In the genomic region with DNA sequence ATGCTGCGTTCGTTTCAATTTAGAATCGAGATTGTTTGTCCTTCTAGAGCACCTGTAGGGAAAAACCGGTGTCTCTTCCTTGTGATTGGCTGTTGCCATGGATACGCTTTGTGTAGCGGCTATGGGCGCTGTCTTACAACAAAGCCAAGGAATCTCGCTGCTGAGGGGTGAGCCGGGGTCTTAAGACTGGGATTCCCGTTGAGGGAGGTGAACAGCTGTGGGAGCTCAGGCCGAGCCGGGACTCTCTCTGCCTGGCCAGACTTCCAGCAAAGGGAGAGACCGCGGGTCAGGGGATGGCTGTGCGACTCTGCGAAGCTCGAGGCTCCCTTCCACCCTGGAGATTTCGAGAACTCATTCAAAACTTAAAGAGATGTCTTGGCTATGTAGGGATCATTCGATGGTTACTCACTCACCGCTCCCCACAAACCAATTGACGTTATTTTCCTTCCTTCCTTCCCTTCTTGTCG, we compare ENCODE assay signal across 9 cellular contexts. TPM values are rescaled to one million over a fixed set of nuclear protein-coding genes. Genes with fewer than 3 reads are reported as not detected.
DNase-seq lines count a peak whose midpoint lies in the region; ATAC-seq, FAIRE-seq and TF ChIP-seq lines count a peak whose summit lies in the region.
"Had no signal": no experiment of that assay in that cellular context is flagged by ENCODE, and none has a peak within 500 bp of the region (broad histone marks: within the 10 kb centered on the region; RNA-seq: fewer than 3 reads in every experiment).

A gene with protein sequence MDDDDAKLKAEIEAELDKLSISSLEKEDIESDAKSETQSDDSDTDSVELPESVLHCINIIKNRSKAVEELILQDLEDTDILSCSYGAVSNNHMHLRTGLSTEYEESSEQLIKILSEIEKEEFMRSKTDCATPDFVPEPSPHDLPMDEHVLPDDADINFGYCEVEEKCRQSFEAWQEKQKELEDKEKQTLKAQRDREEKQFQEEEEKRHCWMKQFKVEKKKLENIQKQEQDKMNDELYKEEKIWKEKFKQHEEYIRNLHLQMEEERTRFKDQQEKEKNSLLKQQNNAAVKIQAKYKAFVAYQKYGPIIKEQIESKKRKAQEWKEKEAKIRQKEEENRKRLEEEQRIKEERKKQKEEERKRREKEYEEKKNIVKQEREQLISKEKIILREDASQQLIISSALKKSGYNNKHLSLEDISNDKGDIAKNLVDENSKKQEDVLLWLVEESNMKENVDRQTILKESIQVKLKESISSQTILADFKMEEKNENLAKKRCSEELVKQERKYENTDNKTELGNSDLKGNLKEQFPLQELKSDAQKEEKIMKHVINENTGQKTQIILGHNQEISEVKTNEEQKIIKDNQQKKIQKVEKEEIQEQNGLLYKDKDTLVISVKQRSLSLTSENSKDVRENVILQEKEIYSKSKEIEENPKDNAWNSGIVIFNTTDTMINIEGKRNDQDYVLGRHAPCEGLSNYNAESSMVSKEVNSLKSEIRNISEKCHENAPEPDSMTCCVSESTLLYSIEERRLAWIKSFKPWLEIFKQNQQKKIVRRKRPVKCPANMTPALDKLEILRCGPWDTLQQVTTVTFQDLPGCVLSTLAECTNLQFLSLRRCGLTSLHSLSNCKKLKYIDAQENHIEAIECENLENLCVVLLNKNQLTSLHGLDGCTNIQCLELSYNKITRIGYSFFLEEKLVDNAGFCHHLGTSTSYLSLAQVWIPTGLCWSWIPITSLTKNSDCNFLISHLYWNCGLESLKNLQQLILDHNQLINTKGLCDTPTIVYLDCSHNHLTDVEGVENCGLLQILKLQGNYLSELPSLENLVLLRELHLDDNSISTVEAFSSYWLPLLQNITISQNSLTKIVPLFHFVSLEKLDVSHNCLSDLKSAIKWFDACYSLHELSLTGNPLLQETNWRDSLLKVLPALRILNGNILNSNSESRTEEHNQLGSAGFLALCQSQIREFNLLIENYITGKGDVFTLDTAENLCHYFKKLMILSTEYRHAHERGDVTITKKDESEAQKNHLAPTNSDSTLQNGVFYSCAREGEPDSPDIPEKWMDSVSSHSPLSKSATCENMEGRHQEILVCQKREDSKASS (N-terminal part only) (plus strand): TSS at position 111 of the 467 bp plus-strand sequence. CDS start 1,826 bp downstream, outside the sequence.
TSS of gene TSPAN19 (minus strand) at position 37 of the 467 bp plus-strand sequence. CDS start 6,331 bp downstream, outside the sequence.

- CTCF ChIA-PET in HCT116 (lab: Charles Lee), result no interaction called here
- CTCF ChIA-PET in SK-N-SH (lab: Yijun Ruan, JAX), result interaction anchor here (0.7 to 1.7 kb wide), 4 partner anchors 22 to 695 kb away, joined by 3 to 7 read pairs (median 3); no protein-coding TSS in a partner anchor

- no peak for TF ChIP-seq EP300 in SK-N-SH (IDR thresholded peaks at IDR 0.05; ENCODE audit: borderline replicate concordance in 1 of 2, low read depth in 1 of 2, low read length in 1 of 2)

- H3F3A ChIP-seq in SK-N-SH (replicated peaks; ENCODE audit: insufficient read depth), result no peaks in the 10 kb centered on the region

- no peaks in the 10 kb centered on the region for H3K27me3 ChIP-seq in HCT116 (ENCODE audit: insufficient read depth, low read length)
- H3K27me3 ChIP-seq in MG63, result peaks cover 5% of the 10 kb centered on the region
- H3K27me3 ChIP-seq in SK-N-SH (ENCODE audit: insufficient read depth), result no peaks in the 10 kb centered on the region
- peaks cover 0 to 2% of the 10 kb centered on the region in 2 donors for H3K27me3 ChIP-seq in small intestine (ENCODE audit: control insufficient read depth in 2 of 2, insufficient read depth in 2 of 2, low read length in 2 of 2)

- FAIRE-seq in islet of Langerhans (lab: Jason Lieb, UNC) (peak; percentile 95), small intestine (lab: Jason Lieb, UNC) (no peak), GM12891 (lab: Jason Lieb, UNC) (no peak)

- TF ChIP-seq CTCF in GM12864 (IDR thresholded peaks at IDR 0.05; ENCODE audit: low read depth, low read length, missing control alignments), result no peak
- TF ChIP-seq CTCF in HCT116 (IDR thresholded peaks at IDR 0.05 in 2 of 3, conservative IDR thresholded peaks at IDR 0.05 in 1 of 3; ENCODE audit: borderline replicate concordance in 1 of 3, insufficient read depth in 1 of 3, low read depth in 2 of 3, low read length in 2 of 3), result no peak
- TF ChIP-seq CTCF in SK-N-SH (IDR thresholded peaks at IDR 0.05), result no peak

- H3K27ac ChIP-seq in HCT116 (ENCODE audit: low read depth, low read length) (no peak within 1 kb of the TSS), SK-N-SH (ENCODE audit: low read depth in 2 of 2, low read length in 1 of 2) (peak within 1 kb of the TSS in 1 of 2 experiments; percentile 48; a peak in 2 of 4 replicates), small intestine (ENCODE audit: low read depth in 1 of 2, low read length in 1 of 2) (no peak within 1 kb of the TSS)

- WGBS in SK-N-SH (ENCODE audit: low lambda C conversion rate), result 2% methylated on average over 22 of the region's 22 CpGs
- 2 to 3% (median 2%) methylated on average over 22 of the region's 22 CpGs for WGBS in small intestine, 3 donors

- ATAC-seq in HCT116, result peak; percentile 80

- H3K9ac ChIP-seq in HCT116 (ENCODE audit: low read length) (peak within 1 kb of the TSS; percentile 28; the same call in 1 of the 2 replicates), SK-N-SH (peak within 1 kb of the TSS; percentile 73)

- POLR2A ChIA-PET in HCT116 (lab: Charles Lee) (no interaction called here), SK-N-SH (lab: Yijun Ruan, JAX) (no interaction called here)

- H4K20me1 ChIP-seq in HCT116 (ENCODE audit: insufficient read depth), result no peaks in the 10 kb centered on the region
- H4K20me1 ChIP-seq in SK-N-SH (ENCODE audit: insufficient read depth), result no peaks in the 10 kb centered on the region

- BruUV-seq in HCT116 (replicated peaks; lab: Mats Ljungman, UMichigan), result no TSS peak

- intact Hi-C loops in HCT116 (cut with micrococcal nuclease), result no loop called here

- RAD21 ChIA-PET in HCT116 (lab: Charles Lee; ENCODE audit: low non-redundant PET in 1 of 2, low total read pairs in 2 of 2, uncharacterized antibody in 2 of 2, unreplicated experiment in 2 of 2), result no interaction called here

- TF ChIP-seq RAD21 in HCT116 (IDR thresholded peaks at IDR 0.05; ENCODE audit: low read depth) (no peak), SK-N-SH (IDR thresholded peaks at IDR 0.05; ENCODE audit: low read length) (no peak)

- H2AFZ ChIP-seq in HCT116 (ENCODE audit: low read depth, low read length, poor library complexity, severe bottlenecking) (peak within 1 kb of the TSS; percentile 91), SK-N-SH (ENCODE audit: low read depth) (peak within 1 kb of the TSS; percentile 100)

- H3K4me3 ChIP-seq in GM12864 (ENCODE audit: low read depth, low read length) (peak within 1 kb of the TSS; percentile 53), HCT116 (replicated peaks in 1 of 2; ENCODE audit: low read depth in 1 of 2, low read length in 2 of 2) (peak within 1 kb of the TSS; percentile 58 to 59), MG63 (peak within 1 kb of the TSS; percentile 50), SK-N-SH (ENCODE audit: low read depth in 2 of 2, low read length in 1 of 2) (peak within 1 kb of the TSS; percentile 88 to 99), small intestine (ENCODE audit: low read depth in 1 of 2, low read length in 2 of 2) (peak within 1 kb of the TSS in 1 of 2 donors; percentile 16)

- DNase-seq in GM12864 (ENCODE audit: low read depth) (peak; percentile 55), HCT116 (ENCODE audit: low read depth, low spot score) (peak; percentile 70), MG63 (peak; percentile 47), SK-N-SH (peak; percentile 71), cerebellum (ENCODE audit: low spot score) (peak; percentile 80), small intestine (peak; percentile 56), GM12891 (ENCODE audit: insufficient read length, low spot score) (no peak)

- TF ChIP-seq POLR2A in HCT116 (IDR thresholded peaks at IDR 0.05; ENCODE audit: borderline replicate concordance, extremely low read depth, insufficient read depth, insufficient read length) (no peak), GM12891 (IDR thresholded peaks at IDR 0.05; ENCODE audit: low read depth, low read length) (no peak)

- H3K4me2 ChIP-seq in HCT116 (ENCODE audit: low read length) (peak within 1 kb of the TSS; percentile 70), SK-N-SH (peak within 1 kb of the TSS; percentile 88)

- no peaks in the 10 kb centered on the region for H3K4me1 ChIP-seq in HCT116 (ENCODE audit: control insufficient read depth in 1 of 2, insufficient read depth in 2 of 2, low read length in 2 of 2)
- H3K4me1 ChIP-seq in SK-N-SH (ENCODE audit: control insufficient read depth in 1 of 2, insufficient read depth in 2 of 2, low read depth in 1 of 2, low read length in 1 of 2), result no peaks in the 10 kb centered on the region; a peak in 1 of 4 replicates
- no peaks in the 10 kb centered on the region for H3K4me1 ChIP-seq in small intestine (ENCODE audit: control insufficient read depth in 2 of 2, insufficient read depth in 1 of 2, low read depth in 1 of 2, low read length in 1 of 2)

- H3K79me2 ChIP-seq in HCT116 (ENCODE audit: insufficient read depth, low read length), result no peaks in the 10 kb centered on the region
- no peaks in the 10 kb centered on the region for H3K79me2 ChIP-seq in SK-N-SH (ENCODE audit: insufficient read depth)

- H3K36me3 ChIP-seq in HCT116 (ENCODE audit: control insufficient read depth in 1 of 2, insufficient read depth in 2 of 2, low read length in 2 of 2), result no peaks in the 10 kb centered on the region
- no peaks in the 10 kb centered on the region for H3K36me3 ChIP-seq in MG63
- H3K36me3 ChIP-seq in SK-N-SH (replicated peaks in 1 of 2; ENCODE audit: control insufficient read depth in 1 of 2, insufficient read depth in 2 of 2, low read length in 1 of 2), result no peaks in the 10 kb centered on the region
- H3K36me3 ChIP-seq in small intestine (ENCODE audit: control insufficient read depth in 2 of 2, insufficient read depth in 2 of 2, low read length in 2 of 2), result no peaks in the 10 kb centered on the region

- H3K9me2 ChIP-seq in HCT116 (ENCODE audit: insufficient read depth) (no peaks in the 10 kb centered on the region), SK-N-SH (no peaks in the 10 kb centered on the region)

- no peaks in the 10 kb centered on the region for H3K9me3 ChIP-seq in HCT116 (ENCODE audit: control insufficient read depth in 1 of 2, insufficient read depth in 1 of 2, low read depth in 1 of 2, low read length in 2 of 2)
- no peaks in the 10 kb centered on the region for H3K9me3 ChIP-seq in MG63
- H3K9me3 ChIP-seq in SK-N-SH, result no peaks in the 10 kb centered on the region
- no peaks in the 10 kb centered on the region for H3K9me3 ChIP-seq in small intestine (ENCODE audit: control insufficient read depth, low read depth)

RNA-seq across cellular contexts. Expression of the first gene that starts in this region (rescaled TPM):
- total RNA-seq in HCT116 (2021; ENCODE audit: unreplicated experiment), result 0.89 TPM
- 0.30 TPM in 2 replicates for polyA plus RNA-seq in HCT116 (2012)
- total RNA-seq in MG63 (2014; rRNA removed; shearing (Covaris generic); ENCODE audit: low replicate concordance), result 0.36 TPM in 1 of 2 replicates, not detected in the other
- 0.39 and 0.67 TPM in 2 replicates for polyA plus RNA-seq in SK-N-SH (2012; rRNA removed)
- polyA plus RNA-seq in SK-N-SH (2012; cell fraction: cytosol; rRNA removed), result 0.54 and 0.70 TPM in 2 replicates
- 0.94 and 1.8 TPM in 2 replicates for polyA plus RNA-seq in SK-N-SH (2012; cell fraction: nucleus; rRNA removed)
- total RNA-seq in cerebellum, result 13.9 TPM
- polyA plus RNA-seq in small intestine, result under 1 TPM in 1 of 3 donors, not detected in 2; 0.09 TPM
- 0.03 TPM for polyA plus RNA-seq in GM12891 (2012; ENCODE audit: low read depth, missing spikeins)

RNA-seq across cellular contexts. Expression of gene TSPAN19, which starts in this region (rescaled TPM):
- 0.32 TPM for total RNA-seq in HCT116 (2021; ENCODE audit: unreplicated experiment)
- polyA plus RNA-seq in HCT116 (2012), result 0.07 and 0.25 TPM in 2 replicates
- not detected in 2 replicates for total RNA-seq in MG63 (2014; rRNA removed; shearing (Covaris generic); ENCODE audit: low replicate concordance)
- 0.05 and 0.06 TPM in 2 replicates for polyA plus RNA-seq in SK-N-SH (2012; rRNA removed)
- 0.08 TPM in 1 of 2 replicates, not detected in the other for polyA plus RNA-seq in SK-N-SH (2012; cell fraction: cytosol; rRNA removed)
- 0.27 and 0.38 TPM in 2 replicates for polyA plus RNA-seq in SK-N-SH (2012; cell fraction: nucleus; rRNA removed)
- total RNA-seq in cerebellum, result 1.9 TPM
- polyA plus RNA-seq in small intestine, result under 1 TPM in 1 of 3 donors, not detected in 2; 0.34 TPM
- not detected for polyA plus RNA-seq in GM12891 (2012; ENCODE audit: low read depth, missing spikeins)
- total RNA-seq: mononuclear cell had no signal

Comparison
In these comparisons a context has a peak if more than half of its experiments do, and no peak if none do; other contexts are left out.
1. Peak in DNase-seq, ATAC-seq, H3K4me3 ChIP-seq, H3K9ac ChIP-seq and H3K4me2 ChIP-seq in HCT116; RNA of the genes that start here not detected or under 1 TPM.
2. Peak in DNase-seq and H3K4me3 ChIP-seq in MG63; RNA of the genes that start here not detected or under 1 TPM.
3. Peak in DNase-seq in small intestine; RNA of the genes that start here not detected or under 1 TPM.